28 cellular contexts compared by ENCODE assay signal in the genomic region with DNA sequence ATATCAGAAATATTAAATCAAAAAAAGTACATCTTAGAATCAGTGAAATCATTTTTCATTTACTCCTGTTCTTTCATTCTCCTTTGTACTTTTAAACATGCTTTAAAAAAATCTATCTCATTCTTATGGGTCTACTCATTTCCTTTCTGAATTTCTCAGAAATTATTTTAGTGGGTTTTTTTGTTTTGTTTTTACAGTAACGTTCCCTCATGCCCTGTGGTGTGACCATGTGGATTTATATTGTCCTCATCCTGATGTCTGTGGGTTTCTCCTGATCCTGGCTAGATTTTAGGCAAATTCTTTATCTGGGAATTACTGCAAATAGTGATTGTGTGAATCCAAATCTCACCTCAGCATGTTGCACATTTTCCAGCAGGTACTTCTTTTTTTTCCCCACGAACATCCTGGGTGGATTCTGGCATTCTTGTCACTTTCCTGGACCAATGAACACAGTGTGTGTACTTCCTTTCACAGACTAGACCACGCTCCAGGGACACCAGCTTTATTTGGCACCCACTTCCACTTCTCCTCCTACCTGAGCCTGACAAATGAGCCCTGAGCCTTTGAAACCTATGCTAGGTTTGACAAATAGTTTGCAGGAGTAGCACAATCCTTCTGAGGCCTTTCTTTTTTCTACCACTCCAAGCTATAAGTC.
DNase-seq lines count a peak whose midpoint lies in the region; ATAC-seq, FAIRE-seq and TF ChIP-seq lines count a peak whose summit lies in the region.
"Had no signal": no experiment of that assay in that cellular context is flagged by ENCODE, and none has a peak within 500 bp of the region (broad histone marks: within the 10 kb centered on the region; RNA-seq: fewer than 3 reads in every experiment).

No MANE protein-coding gene starts in this region.

- H4K20me1 ChIP-seq in GM23248 (ENCODE audit: insufficient read depth) (no peaks in the 10 kb centered on the region), endothelial cell of umbilical vein (replicated peaks; ENCODE audit: control insufficient read depth, extremely low read depth, insufficient read depth, low read length) (no peaks in the 10 kb centered on the region)

- FAIRE-seq in endothelial cell of umbilical vein (lab: Jason Lieb, UNC) = peak; percentile 4
- FAIRE-seq: GM12878, GM19239, pancreas had no signal

- H3F3A ChIP-seq in GM23248 (ENCODE audit: insufficient read depth) = peaks cover 9% of the 10 kb centered on the region; the same call in 1 of the 2 replicates

- H3K36me3 Mint-ChIP-seq in T-cell = no peaks in the 10 kb centered on the region
- H3K36me3 Mint-ChIP-seq: activated naive CD4-positive, alpha-beta T cell treated with anti-CD3 and anti-CD28 coated beads, Interleukin-2, amount 50 U/mL, for 24 hours had no signal

- dilution Hi-C loops in endothelial cell of umbilical vein (cut with MboI; ENCODE audit: extremely low pct_ligation_motif_present, low sequenced_read_pairs) = no loop called here

- no peaks in the 10 kb centered on the region for H3K4me1 Mint-ChIP-seq in T-cell
- H3K4me1 Mint-ChIP-seq: activated naive CD4-positive, alpha-beta T cell treated with anti-CD3 and anti-CD28 coated beads, Interleukin-2, amount 50 U/mL, for 24 hours; stimulated activated naive CD8-positive, alpha-beta T cell treated with anti-CD3 and anti-CD28 coated beads, Interleukin-15, amount 100 ng/mL, for 72 hours had no signal

- H3K36me3 ChIP-seq in GM23248 (ENCODE audit: low read depth) (no peaks in the 10 kb centered on the region), endothelial cell of umbilical vein (ENCODE audit: control insufficient read depth in 2 of 2, extremely low read depth in 1 of 2, insufficient read depth in 2 of 2, low read length in 2 of 2) (no peaks in the 10 kb centered on the region)
- H3K36me3 ChIP-seq: pancreas, thoracic aorta had no signal

- intact Hi-C loops in endothelial cell of umbilical vein (cut with micrococcal nuclease) = no loop called here

- POLR2A ChIA-PET in endothelial cell of umbilical vein (lab: Charles Lee) = no interaction called here
- POLR2A ChIA-PET in T-cell (lab: Charles Lee) = no interaction called here

- H3K27ac ChIP-seq in GM23248 = no peak overlapping the region
- H3K27ac ChIP-seq in endothelial cell of umbilical vein (ENCODE audit: insufficient read depth, low read depth, low read length) = peak overlapping the region; percentile 20
- H3K27ac ChIP-seq: pancreas, right atrium auricular region, thoracic aorta had no signal

- in situ Hi-C loops in GM23248 (cut with MboI) = loop anchor here (25.0 kb wide), 2 partner anchors 512 to 1037 kb away; partner anchors contain the start of genes MKKS and SLX4IP

- TF ChIP-seq CTCF in endothelial cell of umbilical vein (IDR thresholded peaks at IDR 0.05; ENCODE audit: extremely low read depth in 1 of 2, insufficient read depth in 1 of 2, low read depth in 1 of 2, low read length in 2 of 2) = no peak

- peak overlapping the region; percentile 31 for H3K4me2 ChIP-seq in GM23248 (ENCODE audit: unreplicated experiment)
- peak overlapping the region; percentile 48 for H3K4me2 ChIP-seq in endothelial cell of umbilical vein (ENCODE audit: insufficient read depth, low read length)

- H3K9me2 ChIP-seq in GM23248 (ENCODE audit: insufficient read depth) = no peaks in the 10 kb centered on the region

- DNase-seq in EH (ENCODE audit: low read depth) (peak; percentile 62), GM23248 (peak; percentile 22), NCI-H69 (lab: John Stamatoyannopoulos, UW) (peak; percentile 13), endothelial cell of umbilical vein (ENCODE audit: low read depth, low spot score) (peak; percentile 36), DMS53 treated with DMSO at 0.1 percent for 48 hours (lab: John Stamatoyannopoulos, UW; ENCODE audit: unreplicated experiment) (no peak), UCSD-AML1 (lab: John Stamatoyannopoulos, UW; ENCODE audit: unreplicated experiment) (no peak), T-cell (no peak), RKO (ENCODE audit: low spot score) (no peak)
- DNase-seq: activated CD4-positive, CD25-positive, alpha-beta regulatory T cell treated with anti-CD3 and anti-CD28 coated beads, Interleukin-2, amount 50 U/mL, for 72 hours; activated CD8-positive, alpha-beta T cell treated with anti-CD3 and anti-CD28 coated beads for 36 hours; glutamatergic neuron; GOT3; Kasumi-1; NCI-H1436 treated with DMSO at 0.1 percent for 48 hours; NCI-H510A; OCI-M1; pancreas; stimulated activated CD8-positive, alpha-beta memory T cell treated with anti-CD3 and anti-CD28 coated beads, Interleukin-4, amount 100 ng/mL, for 48 hours; stimulated activated naive CD8-positive, alpha-beta T cell treated with anti-CD3 and anti-CD28 coated beads, Interleukin-15, amount 100 ng/mL, for 72 hours; T-helper 2 cell had no signal

- no peak overlapping the region for H3K4me3 Mint-ChIP-seq in T-cell
- H3K4me3 Mint-ChIP-seq: activated CD8-positive, alpha-beta T cell treated with anti-CD3 and anti-CD28 coated beads for 36 hours; activated naive CD4-positive, alpha-beta T cell treated with anti-CD3 and anti-CD28 coated beads, Interleukin-2, amount 50 U/mL, for 24 hours; CD14-positive monocyte; dendritic cell treated with granulocyte-macrophage colony-stimulating factor and Interleukin-4, amounts not matched to agents 40 ng/mL and 50 ng/mL, for 4 days; stimulated activated naive CD8-positive, alpha-beta T cell treated with anti-CD3 and anti-CD28 coated beads, Interleukin-15, amount 100 ng/mL, for 72 hours had no signal

- H3K27me3 ChIP-seq in GM23248 (replicated peaks; ENCODE audit: insufficient read depth) (no peaks in the 10 kb centered on the region), endothelial cell of umbilical vein (ENCODE audit: control insufficient read depth in 2 of 2, insufficient read depth in 2 of 2, low read length in 2 of 2) (no peaks in the 10 kb centered on the region)
- H3K27me3 ChIP-seq: pancreas, right atrium auricular region had no signal

- no peaks in the 10 kb centered on the region for H3K9me3 ChIP-seq in GM23248 (ENCODE audit: low read depth)
- no peaks in the 10 kb centered on the region for H3K9me3 ChIP-seq in endothelial cell of umbilical vein (replicated peaks; ENCODE audit: control insufficient read depth, insufficient read depth, low read length)
- H3K9me3 ChIP-seq: pancreas, right atrium auricular region, thoracic aorta had no signal

- no TSS peak for BruUV-seq in endothelial cell of umbilical vein (replicated peaks; lab: Mats Ljungman, UMichigan)

- WGBS in GM23248 (ENCODE audit: low coverage in 1 of 2, low lambda C conversion rate in 2 of 2, missing lambda C conversion rate in 2 of 2), 2 experiments = 61 to 65% methylated on average over 3 of the region's 3 CpGs

- H2AFZ ChIP-seq in GM23248 = no peak overlapping the region; the same call in 1 of the 2 replicates
- H2AFZ ChIP-seq in endothelial cell of umbilical vein (ENCODE audit: low read depth, low read length) = peak overlapping the region; percentile 65

- CTCF ChIA-PET in endothelial cell of umbilical vein (lab: Charles Lee) = interaction anchor here (1.0 to 1.3 kb wide), 3 partner anchors 8 to 211 kb away, joined by 3 to 5 read pairs (median 4); no protein-coding TSS in a partner anchor
- CTCF ChIA-PET in T-cell (lab: Charles Lee) = interaction anchor here in 1 of 2 donors (0.6 kb wide), 1 partner anchor 831 kb away, joined by 6 read pairs; no protein-coding TSS in a partner anchor

- H3K4me1 ChIP-seq in GM23248 (ENCODE audit: insufficient read depth) (peaks cover 13% of the 10 kb centered on the region), endothelial cell of umbilical vein (ENCODE audit: control insufficient read depth, extremely low read depth, insufficient read depth, low read length) (peaks cover 16% of the 10 kb centered on the region)
- H3K4me1 ChIP-seq: pancreas had no signal

- ATAC-seq in T-cell (replicated peaks in 1 of 4) = no peak
- ATAC-seq: activated CD8-positive, alpha-beta T cell treated with anti-CD3 and anti-CD28 coated beads for 36 hours; GM12878; pancreas; stimulated activated naive CD8-positive, alpha-beta T cell treated with anti-CD3 and anti-CD28 coated beads, Interleukin-15, amount 100 ng/mL, for 72 hours had no signal

- TF ChIP-seq POLR2A in endothelial cell of umbilical vein (IDR thresholded peaks at IDR 0.05; ENCODE audit: low read depth, low read length) = no peak

- H3K9me3 Mint-ChIP-seq in T-cell = no peaks in the 10 kb centered on the region
- H3K9me3 Mint-ChIP-seq: activated CD8-positive, alpha-beta T cell treated with anti-CD3 and anti-CD28 coated beads for 36 hours; activated naive CD4-positive, alpha-beta T cell treated with anti-CD3 and anti-CD28 coated beads, Interleukin-2, amount 50 U/mL, for 24 hours; activated T-helper 2 cell treated with anti-CD3 and anti-CD28 coated beads, Interferon-gamma antibody, Interleukin-2, Interleukin-4, amounts not matched to agents 10 μg/mL and 5 μg/mL and 100 μg/mL, durations not matched to agents 14 hours and 24 hours and 36 hours; CD14-positive monocyte; dendritic cell treated with granulocyte-macrophage colony-stimulating factor and Interleukin-4, amounts not matched to agents 40 ng/mL and 50 ng/mL, for 4 days; stimulated activated naive CD8-positive, alpha-beta T cell treated with anti-CD3 and anti-CD28 coated beads, Interleukin-15, amount 100 ng/mL, for 72 hours had no signal

- H3K9me1 ChIP-seq in endothelial cell of umbilical vein (replicated peaks; ENCODE audit: control insufficient read depth, extremely low read depth, insufficient read depth, low read length) = no peaks in the 10 kb centered on the region

- no peak overlapping the region for H3K27ac Mint-ChIP-seq in T-cell
- H3K27ac Mint-ChIP-seq: activated CD8-positive, alpha-beta T cell treated with anti-CD3 and anti-CD28 coated beads for 36 hours; activated naive CD4-positive, alpha-beta T cell treated with anti-CD3 and anti-CD28 coated beads, Interleukin-2, amount 50 U/mL, for 24 hours; activated T-helper 2 cell treated with anti-CD3 and anti-CD28 coated beads, Interferon-gamma antibody, Interleukin-2, Interleukin-4, amounts not matched to agents 10 μg/mL and 5 μg/mL and 100 μg/mL, durations not matched to agents 14 hours and 24 hours and 36 hours; dendritic cell treated with granulocyte-macrophage colony-stimulating factor and Interleukin-4, amounts not matched to agents 40 ng/mL and 50 ng/mL, for 4 days; stimulated activated naive CD8-positive, alpha-beta T cell treated with anti-CD3 and anti-CD28 coated beads, Interleukin-15, amount 100 ng/mL, for 72 hours had no signal

- no peak overlapping the region for H3K9ac ChIP-seq in GM23248
- H3K9ac ChIP-seq in endothelial cell of umbilical vein (replicated peaks; ENCODE audit: extremely low read depth, insufficient read depth, low read length) = peak overlapping the region; percentile 24

- H3K79me2 ChIP-seq in GM23248 (ENCODE audit: insufficient read depth) (no peaks in the 10 kb centered on the region), endothelial cell of umbilical vein (ENCODE audit: control insufficient read depth, insufficient read depth, low read length) (no peaks in the 10 kb centered on the region)

- H3K4me3 ChIP-seq in GM23248 = no peak overlapping the region
- H3K4me3 ChIP-seq in endothelial cell of umbilical vein (replicated peaks in 1 of 3; ENCODE audit: insufficient read depth in 1 of 3, low read depth in 1 of 3, low read length in 3 of 3) = no peak overlapping the region
- H3K4me3 ChIP-seq: GM12878, pancreas, right atrium auricular region, thoracic aorta had no signal

- H3K27me3 Mint-ChIP-seq in T-cell = no peaks in the 10 kb centered on the region
- H3K27me3 Mint-ChIP-seq: activated CD8-positive, alpha-beta T cell treated with anti-CD3 and anti-CD28 coated beads for 36 hours; stimulated activated naive CD8-positive, alpha-beta T cell treated with anti-CD3 and anti-CD28 coated beads, Interleukin-15, amount 100 ng/mL, for 72 hours had no signal

Comparison
In these comparisons a context has a peak if more than half of its experiments do, and no peak if none do; other contexts are left out.
1. DNase-seq: peak in EH (single experiment), GM23248 (single experiment), NCI-H69 (single experiment) and endothelial cell of umbilical vein (single experiment); none in DMS53 treated with DMSO at 0.1 percent for 48 hours (single experiment), UCSD-AML1 (single experiment), T-cell (0 of 34) and RKO (single experiment).